In genomic region chr2:44550571-44550970, GRCh38 we compare ENCODE assay signal across 16 cellular contexts.
DNase-seq lines count a peak whose midpoint lies in the region; ATAC-seq and TF ChIP-seq lines count a peak whose summit lies in the region.
"Had no signal": no experiment of that assay in that cellular context is flagged by ENCODE, and none has a peak within 500 bp of the region (broad histone marks: within the 10 kb centered on the region; RNA-seq: fewer than 3 reads in every experiment).

No MANE protein-coding gene starts in this region.

- BruUV-seq in HCT116 (replicated peaks; lab: Mats Ljungman, UMichigan) = no TSS peak
- no TSS peak for BruUV-seq in PC-9 (replicated peaks; lab: Mats Ljungman, UMichigan)

- H3K27me3 ChIP-seq in HCT116 (ENCODE audit: insufficient read depth, low read length) (no peaks in the 10 kb centered on the region), PC-9 (ENCODE audit: insufficient read depth, low read depth) (no peaks in the 10 kb centered on the region), H7 (ENCODE audit: control insufficient read depth, insufficient read depth, low read length) (no peaks in the 10 kb centered on the region)
- H3K27me3 ChIP-seq: right lobe of liver had no signal

- H3K4me3 ChIP-seq in HCT116 (replicated peaks in 1 of 2; ENCODE audit: low read depth in 1 of 2, low read length in 2 of 2) (no peak overlapping the region), PC-9 (no peak overlapping the region), H7 (ENCODE audit: insufficient read depth, low read depth, low read length) (no peak overlapping the region)
- H3K4me3 ChIP-seq: right lobe of liver had no signal

- no peak overlapping the region for H3K9ac ChIP-seq in HCT116 (ENCODE audit: low read length)

- H4K20me1 ChIP-seq in HCT116 (ENCODE audit: insufficient read depth) (no peaks in the 10 kb centered on the region), PC-9 (ENCODE audit: insufficient read depth) (no peaks in the 10 kb centered on the region)

- H3K27ac ChIP-seq in HCT116 (ENCODE audit: low read depth, low read length) (no peak overlapping the region), PC-9 (peak overlapping the region; percentile 87; the same call in 1 of the 2 replicates)
- H3K27ac ChIP-seq: right lobe of liver had no signal

- H3K4me2 ChIP-seq in HCT116 (ENCODE audit: low read length) (peak overlapping the region; percentile 18; the same call in 1 of the 2 replicates), PC-9 (0 out of 2 replicates have a peak overlapping the region, but pooled peaks have one; percentile 7)

- no peak for TF ChIP-seq RAD21 in HCT116 (IDR thresholded peaks at IDR 0.05; ENCODE audit: low read depth)

- intact Hi-C loops in HCT116 (cut with micrococcal nuclease) = no loop called here
- intact Hi-C loops in PC-9 (cut with micrococcal nuclease; ENCODE audit: unreplicated experiment) = no loop called here

- TF ChIP-seq POLR2A in HCT116 (IDR thresholded peaks at IDR 0.05; ENCODE audit: borderline replicate concordance, extremely low read depth, insufficient read depth, insufficient read length) = no peak

- DNase-seq in ELR (ENCODE audit: low read depth) = peak; percentile 72
- no peak for DNase-seq in HCT116 (ENCODE audit: low read depth, low spot score)
- DNase-seq in PC-9 = peak in 1 of 2 experiments; percentile 54
- peak; percentile 17 for DNase-seq in glomerular visceral epithelial cell (ENCODE audit: extremely low spot score)
- DNase-seq in H7 = no peak
- DNase-seq: activated CD8-positive, alpha-beta memory T cell treated with anti-CD3 and anti-CD28 coated beads, Interleukin-2, amount 10 ng/mL, durations not matched to agents 7 days and 5 days; CD4-positive, alpha-beta memory T cell; central memory CD4-positive, alpha-beta T cell; hypothalamus; NCI-H1417 treated with DMSO at 0.1 percent for 48 hours; NCI-H524; right lobe of liver had no signal

- POLR2A ChIA-PET in HCT116 (lab: Charles Lee) (no interaction called here), PC-9 (lab: Charles Lee; ENCODE audit: unreplicated experiment) (no interaction called here)

- peaks cover 32% of the 10 kb centered on the region for H3F3A ChIP-seq in PC-9 (ENCODE audit: insufficient read depth, low read depth)

- CTCF ChIA-PET in HCT116 (lab: Charles Lee) (interaction anchor here (1.5 kb wide), 1 partner anchor 9 kb away, joined by 4 read pairs; no protein-coding TSS in a partner anchor), PC-9 (lab: Charles Lee) (no interaction called here)

- TF ChIP-seq CTCF in HCT116 (IDR thresholded peaks at IDR 0.05 in 2 of 3, conservative IDR thresholded peaks at IDR 0.05 in 1 of 3; ENCODE audit: borderline replicate concordance in 1 of 3, insufficient read depth in 1 of 3, low read depth in 2 of 3, low read length in 2 of 3) = no peak
- no peak for TF ChIP-seq CTCF in PC-9 (conservative IDR thresholded peaks at IDR 0.05)

- H3K36me3 ChIP-seq in HCT116 (ENCODE audit: control insufficient read depth in 1 of 2, insufficient read depth in 2 of 2, low read length in 2 of 2) (no peaks in the 10 kb centered on the region), PC-9 (ENCODE audit: low read depth) (no peaks in the 10 kb centered on the region), H7 (replicated peaks; ENCODE audit: control insufficient read depth, insufficient read depth, low read length) (no peaks in the 10 kb centered on the region)
- H3K36me3 ChIP-seq: right lobe of liver had no signal

- RAD21 ChIA-PET in HCT116 (lab: Charles Lee; ENCODE audit: low non-redundant PET in 1 of 2, low total read pairs in 2 of 2, uncharacterized antibody in 2 of 2, unreplicated experiment in 2 of 2) = no interaction called here

- H2AFZ ChIP-seq in HCT116 (ENCODE audit: low read depth, low read length, poor library complexity, severe bottlenecking) = no peak overlapping the region
- no peak overlapping the region for H2AFZ ChIP-seq in PC-9

- ATAC-seq in HCT116 (no peak), GM21423 (IDR thresholded peaks at IDR 0.05; ENCODE audit: unreplicated experiment) (no peak), HG03457 (IDR thresholded peaks at IDR 0.05; ENCODE audit: unreplicated experiment) (no peak)
- ATAC-seq: activated CD8-positive, alpha-beta memory T cell treated with anti-CD3 and anti-CD28 coated beads, Interleukin-2, amount 10 ng/mL, durations not matched to agents 7 days and 5 days; esophagus mucosa; Right ventricle myocardium inferior had no signal

- H3K4me1 ChIP-seq in HCT116 (ENCODE audit: control insufficient read depth in 1 of 2, insufficient read depth in 2 of 2, low read length in 2 of 2) (peaks cover 16 to 30% of the 10 kb centered on the region in 2 experiments), PC-9 (replicated peaks; ENCODE audit: insufficient read depth) (peaks cover 61% of the 10 kb centered on the region)

- H3K9me2 ChIP-seq in HCT116 (ENCODE audit: insufficient read depth) = no peaks in the 10 kb centered on the region
- no peaks in the 10 kb centered on the region for H3K9me2 ChIP-seq in PC-9 (ENCODE audit: insufficient read depth)

- H3K79me2 ChIP-seq in HCT116 (ENCODE audit: insufficient read depth, low read length) = no peaks in the 10 kb centered on the region
- H3K79me2 ChIP-seq in PC-9 (ENCODE audit: low read depth) = no peaks in the 10 kb centered on the region

- H3K9me3 ChIP-seq in HCT116 (ENCODE audit: control insufficient read depth in 1 of 2, insufficient read depth in 1 of 2, low read depth in 1 of 2, low read length in 2 of 2) (no peaks in the 10 kb centered on the region), PC-9 (ENCODE audit: insufficient read depth, low read depth) (no peaks in the 10 kb centered on the region; the same call in 1 of the 2 replicates)
- H3K9me3 ChIP-seq: right lobe of liver had no signal

TF ChIP-seq in HCT116, 20 proteins besides CTCF, POLR2A, EP300 and RAD21:
- no peak for TF ChIP-seq CBX3 (IDR thresholded peaks at IDR 0.05; ENCODE audit: low read depth)
- no peak for TF ChIP-seq YY1 (IDR thresholded peaks at IDR 0.05; ENCODE audit: extremely low read depth, insufficient replicate concordance, low read depth, low read length)
- no peak for TF ChIP-seq JUND (IDR thresholded peaks at IDR 0.05)
- no peak for TF ChIP-seq EZH2 (IDR thresholded peaks at IDR 0.05)
- TF ChIP-seq ZFX (IDR thresholded peaks at IDR 0.05) = no peak
- no peak for TF ChIP-seq CEBPB (IDR thresholded peaks at IDR 0.05; ENCODE audit: low read depth)

Comparison
In these comparisons a context has a peak if more than half of its experiments do, and no peak if none do; other contexts are left out.
1. DNase-seq: peak in ELR (single experiment) and glomerular visceral epithelial cell (single experiment); none in HCT116 (single experiment) and H7 (single experiment).